Comparison of ENCODE assay signal across 18 cellular contexts in genomic region chr15:44385344-44385942, GRCh38. TPM values are rescaled to one million over a fixed set of nuclear protein-coding genes. Genes with fewer than 3 reads are reported as not detected.
DNase-seq lines count a peak whose midpoint lies in the region; ATAC-seq and TF ChIP-seq lines count a peak whose summit lies in the region.
"Had no signal": no experiment of that assay in that cellular context is flagged by ENCODE, and none has a peak within 500 bp of the region (broad histone marks: within the 10 kb centered on the region; RNA-seq: fewer than 3 reads in every experiment).

No MANE protein-coding gene starts in this region.

- H3K27me3 ChIP-seq in esophagus squamous epithelium, result no peaks in the 10 kb centered on the region
- H3K27me3 ChIP-seq: upper lobe of left lung had no signal

- peaks cover 0 to 9% (median 0%) of the 10 kb centered on the region in 3 donors for H3K4me1 ChIP-seq in esophagus squamous epithelium

- H3K4me1 Mint-ChIP-seq in activated naive CD4-positive, alpha-beta T cell treated with anti-CD3 and anti-CD28 coated beads, Interleukin-2, amount 10 ng/mL, durations not matched to agents 7 days and 5 days, result peaks cover 7% of the 10 kb centered on the region
- peaks cover 6% of the 10 kb centered on the region for H3K4me1 Mint-ChIP-seq in activated naive CD4-positive, alpha-beta T cell treated with anti-CD3 and anti-CD28 coated beads for 36 hours (ENCODE audit: low read depth)
- H3K4me1 Mint-ChIP-seq in activated T-helper 2 cell treated with anti-CD3 and anti-CD28 coated beads, Interferon-gamma antibody, Interleukin-2, Interleukin-4, amounts not matched to agents 10 μg/mL and 5 μg/mL and 100 μg/mL, durations not matched to agents 14 hours and 24 hours and 36 hours (ENCODE audit: low read depth), result peaks cover 12% of the 10 kb centered on the region
- peaks cover 10% of the 10 kb centered on the region for H3K4me1 Mint-ChIP-seq in stimulated activated memory B cell treated with anti-CD40 and anti-IgM and Interleukin-4, amounts not matched to agents 10 μg/mL and 1 μg/mL and 100 μg/mL, for 72 hours
- H3K4me1 Mint-ChIP-seq: stimulated activated effector memory CD8-positive, alpha-beta T cell treated with anti-CD3 and anti-CD28 coated beads, Interleukin-12 subunit alpha, Interleukin-12 subunit beta, amount 100 ng/mL, for 72 hours had no signal

- 47 to 53% methylated on average over 1 of the region's 1 CpG for WGBS in esophagus squamous epithelium, 2 donors

- no peaks in the 10 kb centered on the region for H3K9me3 ChIP-seq in esophagus squamous epithelium
- H3K9me3 ChIP-seq: upper lobe of left lung had no signal

- CTCF ChIA-PET in activated naive CD4-positive, alpha-beta T cell treated with anti-CD3 and anti-CD28 coated beads, Interleukin-2, amount 10 ng/mL, durations not matched to agents 7 days and 5 days (lab: Charles Lee), result interaction anchor here (0.7 to 1.6 kb wide), 2 partner anchors 44 to 116 kb away, joined by 3 to 4 read pairs; no protein-coding TSS in a partner anchor
- CTCF ChIA-PET in activated naive CD4-positive, alpha-beta T cell treated with anti-CD3 and anti-CD28 coated beads for 36 hours (lab: Charles Lee), result no interaction called here

- peak; percentile 52 for ATAC-seq in HG03432 (IDR thresholded peaks at IDR 0.05; ENCODE audit: unreplicated experiment)
- no peak for ATAC-seq in stimulated activated memory B cell treated with anti-CD40 and anti-IgM and Interleukin-4, amounts not matched to agents 10 μg/mL and 1 μg/mL and 100 μg/mL, for 72 hours
- ATAC-seq: stimulated activated effector memory CD8-positive, alpha-beta T cell treated with anti-CD3 and anti-CD28 coated beads, Interleukin-12 subunit alpha, Interleukin-12 subunit beta, amount 100 ng/mL, for 72 hours had no signal

- no peak overlapping the region for H3K4me3 ChIP-seq in esophagus squamous epithelium
- H3K4me3 ChIP-seq: PC-9, skin epidermis, upper lobe of left lung had no signal

- TF ChIP-seq CTCF in esophagus squamous epithelium (IDR thresholded peaks at IDR 0.05), result no peak

- TF ChIP-seq POLR2A in esophagus squamous epithelium (IDR thresholded peaks at IDR 0.05), result no peak

- intact Hi-C loops in activated naive CD4-positive, alpha-beta T cell treated with anti-CD3 and anti-CD28 coated beads for 36 hours (cut with micrococcal nuclease), result no loop called here
- intact Hi-C loops in activated T-helper 2 cell treated with anti-CD3 and anti-CD28 coated beads, Interferon-gamma antibody, Interleukin-2, Interleukin-4, amounts not matched to agents 10 μg/mL and 5 μg/mL and 100 μg/mL, durations not matched to agents 14 hours and 24 hours and 36 hours (cut with micrococcal nuclease), result no loop called here
- intact Hi-C loops in esophagus squamous epithelium (cut with DNase I), result no loop called here

- no peak overlapping the region for H3K4me3 Mint-ChIP-seq in activated naive CD4-positive, alpha-beta T cell treated with anti-CD3 and anti-CD28 coated beads, Interleukin-2, amount 10 ng/mL, durations not matched to agents 7 days and 5 days
- no peak overlapping the region for H3K4me3 Mint-ChIP-seq in activated naive CD4-positive, alpha-beta T cell treated with anti-CD3 and anti-CD28 coated beads for 36 hours
- H3K4me3 Mint-ChIP-seq in activated T-helper 2 cell treated with anti-CD3 and anti-CD28 coated beads, Interferon-gamma antibody, Interleukin-2, Interleukin-4, amounts not matched to agents 10 μg/mL and 5 μg/mL and 100 μg/mL, durations not matched to agents 14 hours and 24 hours and 36 hours (ENCODE audit: low read depth), result no peak overlapping the region
- H3K4me3 Mint-ChIP-seq in stimulated activated memory B cell treated with anti-CD40 and anti-IgM and Interleukin-4, amounts not matched to agents 10 μg/mL and 1 μg/mL and 100 μg/mL, for 72 hours, result no peak overlapping the region
- H3K4me3 Mint-ChIP-seq: activated naive CD8-positive, alpha-beta T cell; CD8-positive, alpha-beta memory T cell; stimulated activated effector memory CD8-positive, alpha-beta T cell treated with anti-CD3 and anti-CD28 coated beads, Interleukin-12 subunit alpha, Interleukin-12 subunit beta, amount 100 ng/mL, for 72 hours had no signal

- no peaks in the 10 kb centered on the region for H3K27me3 Mint-ChIP-seq in activated naive CD4-positive, alpha-beta T cell treated with anti-CD3 and anti-CD28 coated beads, Interleukin-2, amount 10 ng/mL, durations not matched to agents 7 days and 5 days
- no peaks in the 10 kb centered on the region for H3K27me3 Mint-ChIP-seq in activated naive CD4-positive, alpha-beta T cell treated with anti-CD3 and anti-CD28 coated beads for 36 hours (ENCODE audit: low read depth)
- no peaks in the 10 kb centered on the region for H3K27me3 Mint-ChIP-seq in activated T-helper 2 cell treated with anti-CD3 and anti-CD28 coated beads, Interferon-gamma antibody, Interleukin-2, Interleukin-4, amounts not matched to agents 10 μg/mL and 5 μg/mL and 100 μg/mL, durations not matched to agents 14 hours and 24 hours and 36 hours (ENCODE audit: low read depth)
- no peaks in the 10 kb centered on the region for H3K27me3 Mint-ChIP-seq in stimulated activated memory B cell treated with anti-CD40 and anti-IgM and Interleukin-4, amounts not matched to agents 10 μg/mL and 1 μg/mL and 100 μg/mL, for 72 hours
- H3K27me3 Mint-ChIP-seq: activated naive CD8-positive, alpha-beta T cell; CD8-positive, alpha-beta memory T cell had no signal

- H3K36me3 ChIP-seq in esophagus squamous epithelium, result peaks cover 0 to 59% (median 2%) of the 10 kb centered on the region in 3 donors

- H3K9me3 Mint-ChIP-seq in activated naive CD4-positive, alpha-beta T cell treated with anti-CD3 and anti-CD28 coated beads, Interleukin-2, amount 10 ng/mL, durations not matched to agents 7 days and 5 days, result no peaks in the 10 kb centered on the region
- H3K9me3 Mint-ChIP-seq in activated naive CD4-positive, alpha-beta T cell treated with anti-CD3 and anti-CD28 coated beads for 36 hours, result no peaks in the 10 kb centered on the region
- no peaks in the 10 kb centered on the region for H3K9me3 Mint-ChIP-seq in activated T-helper 2 cell treated with anti-CD3 and anti-CD28 coated beads, Interferon-gamma antibody, Interleukin-2, Interleukin-4, amounts not matched to agents 10 μg/mL and 5 μg/mL and 100 μg/mL, durations not matched to agents 14 hours and 24 hours and 36 hours
- H3K9me3 Mint-ChIP-seq in stimulated activated memory B cell treated with anti-CD40 and anti-IgM and Interleukin-4, amounts not matched to agents 10 μg/mL and 1 μg/mL and 100 μg/mL, for 72 hours, result peaks cover 3% of the 10 kb centered on the region
- H3K9me3 Mint-ChIP-seq: CD8-positive, alpha-beta memory T cell; stimulated activated effector memory CD8-positive, alpha-beta T cell treated with anti-CD3 and anti-CD28 coated beads, Interleukin-12 subunit alpha, Interleukin-12 subunit beta, amount 100 ng/mL, for 72 hours had no signal

- no peak for DNase-seq in activated naive CD4-positive, alpha-beta T cell treated with anti-CD3 and anti-CD28 coated beads, Interleukin-2, amount 10 ng/mL, durations not matched to agents 7 days and 5 days
- no peak for DNase-seq in activated naive CD4-positive, alpha-beta T cell treated with anti-CD3 and anti-CD28 coated beads for 36 hours
- no peak for DNase-seq in activated T-helper 2 cell treated with anti-CD3 and anti-CD28 coated beads, Interferon-gamma antibody, Interleukin-2, Interleukin-4, amounts not matched to agents 10 μg/mL and 5 μg/mL and 100 μg/mL, durations not matched to agents 14 hours and 24 hours and 36 hours (ENCODE audit: low spot score)
- no peak for DNase-seq in esophagus squamous epithelium (lab: John Stamatoyannopoulos, UW)
- DNase-seq in occipital lobe (lab: John Stamatoyannopoulos, UW), result no peak
- no peak for DNase-seq in HuH-7.5 (ENCODE audit: low spot score)
- DNase-seq: activated CD8-positive, alpha-beta memory T cell treated with anti-CD3 and anti-CD28 coated beads, Interleukin-2, amount 50 U/mL, for 48 hours; CD8-positive, alpha-beta memory T cell; midbrain; NCI-H1694 treated with DMSO at 0.1 percent for 48 hours; NCI-H510A; PC-9; upper lobe of left lung had no signal

- H3K36me3 Mint-ChIP-seq in activated naive CD4-positive, alpha-beta T cell treated with anti-CD3 and anti-CD28 coated beads, Interleukin-2, amount 10 ng/mL, durations not matched to agents 7 days and 5 days, result peaks cover 12% of the 10 kb centered on the region
- peaks cover 8% of the 10 kb centered on the region for H3K36me3 Mint-ChIP-seq in activated naive CD4-positive, alpha-beta T cell treated with anti-CD3 and anti-CD28 coated beads for 36 hours (ENCODE audit: low read depth)
- H3K36me3 Mint-ChIP-seq in activated T-helper 2 cell treated with anti-CD3 and anti-CD28 coated beads, Interferon-gamma antibody, Interleukin-2, Interleukin-4, amounts not matched to agents 10 μg/mL and 5 μg/mL and 100 μg/mL, durations not matched to agents 14 hours and 24 hours and 36 hours (ENCODE audit: low read depth), result peaks cover 32% of the 10 kb centered on the region
- H3K36me3 Mint-ChIP-seq in stimulated activated memory B cell treated with anti-CD40 and anti-IgM and Interleukin-4, amounts not matched to agents 10 μg/mL and 1 μg/mL and 100 μg/mL, for 72 hours, result peaks cover 24% of the 10 kb centered on the region

- peak overlapping the region; percentile 45 for H3K27ac Mint-ChIP-seq in activated naive CD4-positive, alpha-beta T cell treated with anti-CD3 and anti-CD28 coated beads, Interleukin-2, amount 10 ng/mL, durations not matched to agents 7 days and 5 days
- H3K27ac Mint-ChIP-seq in activated naive CD4-positive, alpha-beta T cell treated with anti-CD3 and anti-CD28 coated beads for 36 hours, result no peak overlapping the region
- peak overlapping the region; percentile 39 for H3K27ac Mint-ChIP-seq in activated T-helper 2 cell treated with anti-CD3 and anti-CD28 coated beads, Interferon-gamma antibody, Interleukin-2, Interleukin-4, amounts not matched to agents 10 μg/mL and 5 μg/mL and 100 μg/mL, durations not matched to agents 14 hours and 24 hours and 36 hours
- peak overlapping the region; percentile 75 for H3K27ac Mint-ChIP-seq in stimulated activated memory B cell treated with anti-CD40 and anti-IgM and Interleukin-4, amounts not matched to agents 10 μg/mL and 1 μg/mL and 100 μg/mL, for 72 hours
- H3K27ac Mint-ChIP-seq: activated naive CD8-positive, alpha-beta T cell; stimulated activated effector memory CD8-positive, alpha-beta T cell treated with anti-CD3 and anti-CD28 coated beads, Interleukin-12 subunit alpha, Interleukin-12 subunit beta, amount 100 ng/mL, for 72 hours had no signal

- no peak overlapping the region for H3K27ac ChIP-seq in esophagus squamous epithelium
- H3K27ac ChIP-seq: PC-9, skin epidermis, upper lobe of left lung had no signal

RNA-seq across cellular contexts. Expression of gene CTDSPL2, which starts 42.0 kb away (rescaled TPM):
- total RNA-seq in activated naive CD4-positive, alpha-beta T cell treated with anti-CD3 and anti-CD28 coated beads for 36 hours, result 10 to 100 TPM; 61.8 to 63.7 TPM
- total RNA-seq in activated T-helper 2 cell treated with anti-CD3 and anti-CD28 coated beads, Interferon-gamma antibody, Interleukin-2, Interleukin-4, amounts not matched to agents 10 μg/mL and 5 μg/mL and 100 μg/mL, durations not matched to agents 14 hours and 24 hours and 36 hours, result 66.1 and 69.6 TPM in 2 replicates
- 10 to 100 TPM; 23.4 to 43.9 (median 27.0) TPM for total RNA-seq in esophagus squamous epithelium
- total RNA-seq in occipital lobe, result 138 TPM
